ENCODE assay signal across 8 cellular contexts in genomic region chr1:15974855-15975254, GRCh38. TPM values are rescaled to one million over a fixed set of nuclear protein-coding genes. Genes with fewer than 3 reads are reported as not detected.
DNase-seq lines count a peak whose midpoint lies in the region; ATAC-seq, FAIRE-seq and TF ChIP-seq lines count a peak whose summit lies in the region.

No MANE protein-coding gene starts in this region.

- no peak for FAIRE-seq in D721Med (lab: Jason Lieb, UNC)

- intact Hi-C loops in activated naive CD4-positive, alpha-beta T cell treated with anti-CD3 and anti-CD28 coated beads for 36 hours (cut with micrococcal nuclease), result no loop called here

- no peak for DNase-seq in activated naive CD4-positive, alpha-beta T cell treated with anti-CD3 and anti-CD28 coated beads for 36 hours
- DNase-seq in activated naive CD4-positive, alpha-beta T cell treated with anti-CD3 and anti-CD28 coated beads, Interleukin-2, amount 50 U/mL, for 16 hours, result no peak
- no peak for DNase-seq in MM.1S
- no peak for DNase-seq in effector memory CD8-positive, alpha-beta T cell
- no peak for DNase-seq in progenitor cell of endocrine pancreas (ENCODE audit: low spot score, unreplicated experiment)
- DNase-seq in D721Med (ENCODE audit: insufficient read length, low spot score), result no peak

- H3K36me3 ChIP-seq in MM.1S (replicated peaks; ENCODE audit: insufficient read depth, low read length), result no peaks in the 10 kb centered on the region

- peak overlapping the region; percentile 84 for H3K27ac Mint-ChIP-seq in activated naive CD4-positive, alpha-beta T cell treated with anti-CD3 and anti-CD28 coated beads for 36 hours
- peak overlapping the region; percentile 96 to 97 for H3K27ac Mint-ChIP-seq in effector memory CD8-positive, alpha-beta T cell
- peak overlapping the region; percentile 89 for H3K27ac Mint-ChIP-seq in progenitor cell of endocrine pancreas

- H3K27me3 ChIP-seq in MM.1S (replicated peaks; ENCODE audit: insufficient read depth, low read length), result no peaks in the 10 kb centered on the region

- H3K4me3 Mint-ChIP-seq in activated naive CD4-positive, alpha-beta T cell treated with anti-CD3 and anti-CD28 coated beads for 36 hours, result peak overlapping the region; percentile 85
- peak overlapping the region; percentile 92 to 96 for H3K4me3 Mint-ChIP-seq in effector memory CD8-positive, alpha-beta T cell
- H3K4me3 Mint-ChIP-seq in progenitor cell of endocrine pancreas (ENCODE audit: low read depth), result peak overlapping the region; percentile 85

- H4K20me1 ChIP-seq in MM.1S (ENCODE audit: insufficient read depth, low read length), result no peaks in the 10 kb centered on the region

- H3K4me2 ChIP-seq in MM.1S (ENCODE audit: low read depth, low read length), result peak overlapping the region; percentile 85

- no peak overlapping the region for H3K27ac ChIP-seq in MM.1S (ENCODE audit: low read length)

- CTCF ChIA-PET in activated naive CD4-positive, alpha-beta T cell treated with anti-CD3 and anti-CD28 coated beads for 36 hours (lab: Charles Lee), result interaction anchor here (0.6 to 1.1 kb wide), 2 partner anchors 23 to 362 kb away, joined by 4 to 6 read pairs; no protein-coding TSS in a partner anchor

- no peak for ATAC-seq in effector memory CD8-positive, alpha-beta T cell (replicated peaks)
- ATAC-seq in HG02973 (IDR thresholded peaks at IDR 0.05; ENCODE audit: unreplicated experiment) (no peak), HG02623 (IDR thresholded peaks at IDR 0.05; ENCODE audit: unreplicated experiment) (no peak)

- no peaks in the 10 kb centered on the region for H3K27me3 Mint-ChIP-seq in activated naive CD4-positive, alpha-beta T cell treated with anti-CD3 and anti-CD28 coated beads for 36 hours (ENCODE audit: low read depth)
- no peaks in the 10 kb centered on the region for H3K27me3 Mint-ChIP-seq in effector memory CD8-positive, alpha-beta T cell
- H3K27me3 Mint-ChIP-seq in progenitor cell of endocrine pancreas, result no peaks in the 10 kb centered on the region

- no peaks in the 10 kb centered on the region for H3K9me3 ChIP-seq in MM.1S (replicated peaks; ENCODE audit: insufficient read depth, low read length)

- H3K4me1 Mint-ChIP-seq in activated naive CD4-positive, alpha-beta T cell treated with anti-CD3 and anti-CD28 coated beads for 36 hours (ENCODE audit: low read depth), result peaks cover 57% of the 10 kb centered on the region
- H3K4me1 Mint-ChIP-seq in effector memory CD8-positive, alpha-beta T cell (ENCODE audit: low read depth in 2 of 2), result peaks cover 24 to 41% of the 10 kb centered on the region in 2 donors
- H3K4me1 Mint-ChIP-seq in progenitor cell of endocrine pancreas (ENCODE audit: low read depth), result peaks cover 6% of the 10 kb centered on the region

- no peaks in the 10 kb centered on the region for H3K9me3 Mint-ChIP-seq in activated naive CD4-positive, alpha-beta T cell treated with anti-CD3 and anti-CD28 coated beads for 36 hours
- no peaks in the 10 kb centered on the region for H3K9me3 Mint-ChIP-seq in effector memory CD8-positive, alpha-beta T cell
- H3K9me3 Mint-ChIP-seq in progenitor cell of endocrine pancreas (ENCODE audit: low read depth), result peaks cover 12% of the 10 kb centered on the region

- H3K9ac ChIP-seq in MM.1S (ENCODE audit: low read length), result peak overlapping the region; percentile 56; the same call in 1 of the 2 replicates

- H2AFZ ChIP-seq in MM.1S (ENCODE audit: low read length), result peak overlapping the region; percentile 52

- TF ChIP-seq CTCF in MM.1S (IDR thresholded peaks at IDR 0.05; ENCODE audit: low read length), result no peak
- TF ChIP-seq CTCF in progenitor cell of endocrine pancreas (IDR thresholded peaks at IDR 0.05; ENCODE audit: unreplicated experiment), result no peak
- no peak for TF ChIP-seq CTCF in D721Med (IDR thresholded peaks at IDR 0.05; ENCODE audit: insufficient read depth, missing control alignments)

- H3K79me2 ChIP-seq in MM.1S (ENCODE audit: low read length), result peaks cover 36% of the 10 kb centered on the region

- H3K4me3 ChIP-seq in MM.1S (ENCODE audit: low read length), result peak overlapping the region; percentile 84

- no peaks in the 10 kb centered on the region for H3K9me2 ChIP-seq in MM.1S (replicated peaks; ENCODE audit: insufficient read depth, low read length)

- H3K4me1 ChIP-seq in MM.1S (ENCODE audit: low read length), result 0 out of 2 replicates have a peak, but pooled peaks cover 9% of the 10 kb centered on the region

- peaks cover 28% of the 10 kb centered on the region for H3K36me3 Mint-ChIP-seq in activated naive CD4-positive, alpha-beta T cell treated with anti-CD3 and anti-CD28 coated beads for 36 hours (ENCODE audit: low read depth)
- peaks cover 39% of the 10 kb centered on the region for H3K36me3 Mint-ChIP-seq in effector memory CD8-positive, alpha-beta T cell (ENCODE audit: insufficient read depth)
- peaks cover 21% of the 10 kb centered on the region for H3K36me3 Mint-ChIP-seq in progenitor cell of endocrine pancreas (ENCODE audit: insufficient read depth)

- 0 out of 2 replicates have a peak, but pooled peaks cover 2% of the 10 kb centered on the region for H3F3A ChIP-seq in MM.1S (ENCODE audit: insufficient read depth, low read length)

RNA-seq across cellular contexts. Expression of gene ZBTB17, which starts 1.0 kb away (rescaled TPM):
- total RNA-seq in activated naive CD4-positive, alpha-beta T cell treated with anti-CD3 and anti-CD28 coated beads for 36 hours, result 10 to 100 TPM; 34.8 to 37.5 TPM
- 52.6 and 57.7 TPM in 2 replicates for total RNA-seq in progenitor cell of endocrine pancreas

RNA-seq across cellular contexts. Expression of gene SRARP, which starts 29.2 kb away (rescaled TPM):
- total RNA-seq in activated naive CD4-positive, alpha-beta T cell treated with anti-CD3 and anti-CD28 coated beads for 36 hours, result not detected
- total RNA-seq in progenitor cell of endocrine pancreas, result not detected in 2 replicates

RNA-seq across cellular contexts. Expression of gene HSPB7, which starts 43.0 kb away (rescaled TPM):
- total RNA-seq in activated naive CD4-positive, alpha-beta T cell treated with anti-CD3 and anti-CD28 coated beads for 36 hours, result not detected
- total RNA-seq in progenitor cell of endocrine pancreas, result not detected in 2 replicates

RNA-seq across cellular contexts. Expression of gene CLCNKA, which starts 47.0 kb away (rescaled TPM):
- total RNA-seq in activated naive CD4-positive, alpha-beta T cell treated with anti-CD3 and anti-CD28 coated beads for 36 hours, result not detected
- total RNA-seq in progenitor cell of endocrine pancreas, result 2.2 and 2.4 TPM in 2 replicates
